ENCODE assay signal across 24 cellular contexts in genomic region chr1:236075848-236076247, GRCh38. TPM values are rescaled to one million over a fixed set of nuclear protein-coding genes. Genes with fewer than 3 reads are reported as not detected.
DNase-seq lines count a peak whose midpoint lies in the region; ATAC-seq, FAIRE-seq and TF ChIP-seq lines count a peak whose summit lies in the region.
"Had no signal": no experiment of that assay in that cellular context is flagged by ENCODE, and none has a peak within 500 bp of the region (broad histone marks: within the 10 kb centered on the region; RNA-seq: fewer than 3 reads in every experiment).

No MANE protein-coding gene starts in this region.

- H3K9me3 ChIP-seq in liver (ENCODE audit: control insufficient read depth in 4 of 4, low read length in 3 of 4) (peaks cover 0 to under 1% (median under 1%) of the 10 kb centered on the region in 4 donors), small intestine (ENCODE audit: control insufficient read depth, low read depth) (no peaks in the 10 kb centered on the region)
- H3K9me3 ChIP-seq in CD4-positive, alpha-beta memory T cell (ENCODE audit: control insufficient read depth in 1 of 2, low read length in 2 of 2): no peaks in the 10 kb centered on the region
- H3K9me3 ChIP-seq: A549 had no signal

- H3K9me3 Mint-ChIP-seq in CD4-positive, alpha-beta memory T cell: peaks cover 0 to 7% (median 0%) of the 10 kb centered on the region in 8 donors
- H3K9me3 Mint-ChIP-seq: CD4-positive, alpha-beta T cell had no signal

- H3K4me1 Mint-ChIP-seq in CD4-positive, alpha-beta memory T cell: no peaks in the 10 kb centered on the region
- H3K4me1 Mint-ChIP-seq: B cell; CD8-positive, alpha-beta memory T cell had no signal

- DNase-seq in left lobe of liver (ENCODE audit: low spot score) (peak; percentile 91), small intestine (peak; percentile 38), SW480 (ENCODE audit: low spot score) (no peak)
- DNase-seq in CD4-positive, alpha-beta memory T cell: no peak
- DNase-seq: AML-193; CD4-positive, alpha-beta T cell; CD8-positive, alpha-beta memory T cell; COR-L47; DMS 273 treated with DMSO at 0.1 percent for 48 hours; DMS153; DMS53; DMS79; DND-41; EL; GDM1 had no signal

- no peak for TF ChIP-seq CTCF in liver (IDR thresholded peaks at IDR 0.05; ENCODE audit: low read depth, low read length, missing input control)

- CTCF ChIA-PET in CD4-positive, alpha-beta memory T cell (lab: Charles Lee; ENCODE audit: partially characterized antibody): interaction anchor here (1.5 kb wide), 1 partner anchor 9 kb away, joined by 4 read pairs; no protein-coding TSS in a partner anchor

- 37% methylated on average over 4 of the region's 4 CpGs for WGBS in liver
- 17 to 66% (median 39%) methylated on average over 4 of the region's 4 CpGs for WGBS in small intestine, 3 donors

- H3K27ac ChIP-seq in liver (ENCODE audit: low read depth in 1 of 2, low read length in 2 of 2) (peak overlapping the region; percentile 64 to 72), small intestine (ENCODE audit: low read depth in 1 of 2, low read length in 1 of 2) (no peak overlapping the region)
- H3K27ac ChIP-seq in CD4-positive, alpha-beta memory T cell (ENCODE audit: low read depth, low read length): no peak overlapping the region
- H3K27ac ChIP-seq: 22Rv1; A549; BLaER1 treated with 17β-estradiol and CSF1 and Interleukin-3, amounts not matched to agents 10 nM and 100 nM; C4-2B had no signal

- peak in 1 of 2 donors; percentile 41 for TF ChIP-seq RAD21 in liver (IDR thresholded peaks at IDR 0.05)

- no peaks in the 10 kb centered on the region for H3K27me3 ChIP-seq in liver (ENCODE audit: control insufficient read depth in 4 of 4, insufficient read depth in 4 of 4, low read length in 3 of 4)
- no peaks in the 10 kb centered on the region for H3K27me3 ChIP-seq in small intestine (ENCODE audit: control insufficient read depth in 2 of 2, insufficient read depth in 2 of 2, low read length in 2 of 2)
- H3K27me3 ChIP-seq in CD4-positive, alpha-beta memory T cell (ENCODE audit: insufficient read depth, low read length): no peaks in the 10 kb centered on the region
- H3K27me3 ChIP-seq: BLaER1 treated with 17β-estradiol and CSF1 and Interleukin-3, amounts not matched to agents 10 nM and 100 nM had no signal

- H3K27me3 Mint-ChIP-seq in CD4-positive, alpha-beta memory T cell: peaks cover 0 to 2% of the 10 kb centered on the region in 2 donors
- H3K27me3 Mint-ChIP-seq: CD4-positive, alpha-beta T cell had no signal

- H3K4me3 Mint-ChIP-seq in CD4-positive, alpha-beta memory T cell: no peak overlapping the region
- H3K4me3 Mint-ChIP-seq: B cell; CD4-positive, alpha-beta T cell; CD8-positive, alpha-beta memory T cell had no signal

- no peak for FAIRE-seq in small intestine (lab: Jason Lieb, UNC)
- FAIRE-seq: A549, GM12878, GM12892, GM18507 had no signal

- POLR2A ChIA-PET in CD4-positive, alpha-beta memory T cell (lab: Charles Lee; ENCODE audit: partially characterized antibody): no interaction called here

- H3K36me3 ChIP-seq in liver (ENCODE audit: control insufficient read depth in 4 of 4, insufficient read depth in 3 of 4, low read depth in 1 of 4, low read length in 3 of 4) (no peaks in the 10 kb centered on the region), small intestine (ENCODE audit: control insufficient read depth in 2 of 2, insufficient read depth in 2 of 2, low read length in 2 of 2) (no peaks in the 10 kb centered on the region)
- no peaks in the 10 kb centered on the region for H3K36me3 ChIP-seq in CD4-positive, alpha-beta memory T cell (ENCODE audit: insufficient read depth, low read length)
- H3K36me3 ChIP-seq: BLaER1 treated with 17β-estradiol and CSF1 and Interleukin-3, amounts not matched to agents 10 nM and 100 nM had no signal

- H3K4me3 ChIP-seq in liver (ENCODE audit: low read depth in 1 of 3, low read length in 3 of 3) (no peak overlapping the region), small intestine (ENCODE audit: low read depth in 1 of 2, low read length in 2 of 2) (no peak overlapping the region)
- H3K4me3 ChIP-seq in CD4-positive, alpha-beta memory T cell (ENCODE audit: low read length in 2 of 2): no peak overlapping the region
- H3K4me3 ChIP-seq: A549; BLaER1 treated with 17β-estradiol and CSF1 and Interleukin-3, amounts not matched to agents 10 nM and 100 nM; GM12878 had no signal

- H3K27ac Mint-ChIP-seq in CD4-positive, alpha-beta memory T cell: no peak overlapping the region
- H3K27ac Mint-ChIP-seq: B cell; CD4-positive, alpha-beta T cell had no signal

- intact Hi-C loops in CD4-positive, alpha-beta memory T cell (cut with micrococcal nuclease): no loop called here

- peaks cover 2 to 32% (median 18%) of the 10 kb centered on the region in 4 donors for H3K4me1 ChIP-seq in liver (ENCODE audit: control insufficient read depth in 4 of 4, insufficient read depth in 4 of 4, low read length in 3 of 4)
- peaks cover 0 to 3% of the 10 kb centered on the region in 2 donors for H3K4me1 ChIP-seq in small intestine (ENCODE audit: control insufficient read depth in 2 of 2, insufficient read depth in 1 of 2, low read depth in 1 of 2, low read length in 1 of 2)
- no peaks in the 10 kb centered on the region for H3K4me1 ChIP-seq in CD4-positive, alpha-beta memory T cell (ENCODE audit: insufficient read depth, low read length)
- H3K4me1 ChIP-seq: A549 had no signal

- no peak overlapping the region for H3K9ac ChIP-seq in liver (ENCODE audit: low read depth in 1 of 2, low read length in 2 of 2)
- H3K9ac ChIP-seq: BLaER1 treated with 17β-estradiol and CSF1 and Interleukin-3, amounts not matched to agents 10 nM and 100 nM had no signal

- ATAC-seq in left lobe of liver: peak; percentile 92
- ATAC-seq: A549, GM12878 had no signal

- H3K36me3 Mint-ChIP-seq in CD4-positive, alpha-beta memory T cell: no peaks in the 10 kb centered on the region

TF ChIP-seq in liver, 16 proteins besides CTCF, POLR2A, EP300 and RAD21 (continues in another document):
- TF ChIP-seq FOXA1 (IDR thresholded peaks at IDR 0.05) (no peak), YY1 (IDR thresholded peaks at IDR 0.05) (peak; percentile 46), HNF4G (IDR thresholded peaks at IDR 0.05) (peak; percentile 95), RXRA (IDR thresholded peaks at IDR 0.05) (peak; percentile 92), HNF4A (conservative IDR thresholded peaks at IDR 0.05) (peak; percentile 98), REST (IDR thresholded peaks at IDR 0.05) (peak; percentile 44), ATF3 (IDR thresholded peaks at IDR 0.05) (peak; percentile 63), FOXA2 (IDR thresholded peaks at IDR 0.05) (no peak), NR2F2 (IDR thresholded peaks at IDR 0.05) (peak; percentile 54), GABPA (IDR thresholded peaks at IDR 0.05 in 1 of 2, conservative IDR thresholded peaks at IDR 0.05 in 1 of 2) (peak in 1 of 2 donors; percentile 21), MAX (IDR thresholded peaks at IDR 0.05) (peak; percentile 30), JUND (IDR thresholded peaks at IDR 0.05) (peak; percentile 71 to 88), TAF1 (conservative IDR thresholded peaks at IDR 0.05) (no peak), EGR1 (IDR thresholded peaks at IDR 0.05; ENCODE audit: low read depth in 2 of 2) (no peak)

RNA-seq across cellular contexts. Expression of gene NID1, which starts 11.0 kb away (rescaled TPM):
- total RNA-seq in left lobe of liver: 49.7 TPM
- 10 to 100 TPM; 65.3 to 90.1 TPM for total RNA-seq in liver
- polyA plus RNA-seq in liver: 10 to 100 TPM; 21.2 to 45.1 TPM
- 10 to 100 TPM in 1 of 3 donors, 1 to 10 TPM in 1, under 1 TPM in 1; 0.67 to 36.0 (median 3.8) TPM for polyA plus RNA-seq in small intestine
- under 1 TPM; 0.08 to 0.17 TPM for total RNA-seq in CD4-positive, alpha-beta memory T cell
- not detected for polyA plus RNA-seq in CD4-positive, alpha-beta memory T cell
- total RNA-seq: B cell had no signal
- polyA plus RNA-seq: CD8-positive, alpha-beta memory T cell had no signal

Comparison
In these comparisons a context has a peak if more than half of its experiments do, and no peak if none do; other contexts are left out.
1. DNase-seq: peak in left lobe of liver (single experiment) and small intestine (single experiment); none in CD4-positive, alpha-beta memory T cell (0 of 5) and SW480 (single experiment).
2. H3K27ac ChIP-seq: peak in liver (2 of 2); none in small intestine (0 of 2) and CD4-positive, alpha-beta memory T cell (single experiment).
3. RNA of gene NID1, which starts 11.0 kb away (total RNA-seq): 65.3 to 90.1 TPM in liver and 49.7 TPM in left lobe of liver (single experiment); 0.08 to 0.17 TPM in CD4-positive, alpha-beta memory T cell; every median in the first group is over 10 times any median in the second.